7 cellular contexts compared by ENCODE assay signal in the genomic region with DNA sequence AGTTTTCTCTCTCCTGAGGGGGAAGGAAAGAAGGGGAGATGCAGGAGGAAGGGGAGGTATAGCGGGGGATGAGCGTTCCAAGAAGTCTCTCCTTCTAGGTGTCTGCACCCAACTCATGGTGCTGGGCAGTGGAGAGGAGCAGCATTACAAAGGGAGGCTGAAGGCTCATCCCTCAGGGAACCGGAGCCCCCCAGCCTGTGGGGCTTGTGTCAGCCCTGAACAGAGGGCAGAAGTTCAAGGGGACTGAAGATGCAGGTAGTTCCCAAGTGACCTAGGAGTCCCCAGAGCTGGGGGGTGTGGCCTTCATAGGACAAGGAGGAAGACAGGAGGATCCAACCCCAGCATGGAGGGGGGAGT. TPM values are rescaled to one million over a fixed set of nuclear protein-coding genes. Genes with fewer than 3 reads are reported as not detected.
DNase-seq lines count a peak whose midpoint lies in the region; ATAC-seq and TF ChIP-seq lines count a peak whose summit lies in the region.
"Had no signal": no experiment of that assay in that cellular context is flagged by ENCODE, and none has a peak within 500 bp of the region (broad histone marks: within the 10 kb centered on the region; RNA-seq: fewer than 3 reads in every experiment).

No MANE protein-coding gene starts in this region.

- H3K4me1 ChIP-seq in GM23338 (ENCODE audit: insufficient read depth) (peaks cover 7% of the 10 kb centered on the region), adipocyte (ENCODE audit: control insufficient read depth, insufficient read depth, low read length) (peaks cover 70% of the 10 kb centered on the region)

- H3K4me1 Mint-ChIP-seq in GM23338, result peaks cover 6% of the 10 kb centered on the region
- H3K4me1 Mint-ChIP-seq in osteocyte (ENCODE audit: unreplicated experiment), result peaks cover 54% of the 10 kb centered on the region

- H3K36me3 Mint-ChIP-seq in GM23338 (ENCODE audit: low read depth), result peaks cover 9% of the 10 kb centered on the region
- H3K36me3 Mint-ChIP-seq in osteocyte (ENCODE audit: unreplicated experiment), result peaks cover 9% of the 10 kb centered on the region

- H3K27me3 Mint-ChIP-seq in GM23338 (ENCODE audit: insufficient read depth, low read depth, poor library complexity) (peaks cover 17% of the 10 kb centered on the region), osteocyte (ENCODE audit: unreplicated experiment) (no peaks in the 10 kb centered on the region)

- H2AFZ ChIP-seq in GM23338, result no peak overlapping the region

- H3K4me3 Mint-ChIP-seq in GM23338 (peak overlapping the region; percentile 42), osteocyte (ENCODE audit: unreplicated experiment) (peak overlapping the region; percentile 82)

- H3K27me3 ChIP-seq in GM23338 (ENCODE audit: insufficient read depth) (no peaks in the 10 kb centered on the region), adipocyte (replicated peaks; ENCODE audit: control insufficient read depth, insufficient read depth, low read length) (no peaks in the 10 kb centered on the region)

- H3F3A ChIP-seq in GM23338 (replicated peaks; ENCODE audit: low read depth), result 0 out of 2 replicates have a peak, but pooled peaks cover 6% of the 10 kb centered on the region

- ATAC-seq in GM23338, result no peak
- no peak for ATAC-seq in GM18517 (IDR thresholded peaks at IDR 0.05; ENCODE audit: unreplicated experiment)
- no peak for ATAC-seq in HG02840 (IDR thresholded peaks at IDR 0.05; ENCODE audit: low FRiP score, unreplicated experiment)

- H3K36me3 ChIP-seq in GM23338 (ENCODE audit: insufficient read depth) (no peaks in the 10 kb centered on the region), adipocyte (ENCODE audit: control insufficient read depth, insufficient read depth, low read length, severe bottlenecking) (peaks cover 2% of the 10 kb centered on the region)

- H3K9me3 ChIP-seq in adipocyte (ENCODE audit: control insufficient read depth, low read length), result no peaks in the 10 kb centered on the region

- peak overlapping the region; percentile 99 for H3K9ac ChIP-seq in adipocyte (ENCODE audit: low read length)

- H4K20me1 ChIP-seq in GM23338 (replicated peaks; ENCODE audit: insufficient read depth), result no peaks in the 10 kb centered on the region

- H3K4me3 ChIP-seq in GM23338, result no peak overlapping the region
- peak overlapping the region; percentile 96 for H3K4me3 ChIP-seq in adipocyte (ENCODE audit: low read length)

- peaks cover 7% of the 10 kb centered on the region for H3K79me2 ChIP-seq in GM23338 (replicated peaks; ENCODE audit: insufficient read depth)

- H3K27ac ChIP-seq in GM23338 (ENCODE audit: low read depth), result no peak overlapping the region

- H3K27ac Mint-ChIP-seq in GM23338 (no peak overlapping the region), osteocyte (ENCODE audit: unreplicated experiment) (peak overlapping the region; percentile 98)

- no peaks in the 10 kb centered on the region for H3K9me3 Mint-ChIP-seq in GM23338
- no peaks in the 10 kb centered on the region for H3K9me3 Mint-ChIP-seq in osteocyte (ENCODE audit: unreplicated experiment)

- DNase-seq in GM23338 (ENCODE audit: low spot score) (no peak), adipocyte (ENCODE audit: low read depth) (no peak), osteocyte (ENCODE audit: extremely low spot score, unreplicated experiment) (no peak)
- DNase-seq in stimulated activated CD4-positive, alpha-beta T cell treated with anti-CD3 and anti-CD28 coated beads, Interleukin-12 subunit alpha, Interleukin-12 subunit beta, amount 100 ng/mL, for 4 hours, result no peak
- DNase-seq: NCI-H1930 had no signal

- H3K4me2 ChIP-seq in GM23338, result no peak overlapping the region

- H3K9me2 ChIP-seq in GM23338 (ENCODE audit: insufficient read depth), result no peaks in the 10 kb centered on the region

- TF ChIP-seq CTCF in GM23338 (conservative IDR thresholded peaks at IDR 0.05; ENCODE audit: low read depth in 2 of 2) (no peak), osteocyte (IDR thresholded peaks at IDR 0.05) (no peak)

TF ChIP-seq in GM23338, 12 proteins besides CTCF, POLR2A, EP300 and RAD21:
- no peak for TF ChIP-seq ZNF114 (CRISPR knock-in tag; IDR thresholded peaks at IDR 0.05)
- no peak for TF ChIP-seq POLR2AphosphoS5 (IDR thresholded peaks at IDR 0.05; ENCODE audit: low read depth)
- TF ChIP-seq NANOG (IDR thresholded peaks at IDR 0.05; ENCODE audit: borderline replicate concordance), result no peak
- TF ChIP-seq, protein P1, sequence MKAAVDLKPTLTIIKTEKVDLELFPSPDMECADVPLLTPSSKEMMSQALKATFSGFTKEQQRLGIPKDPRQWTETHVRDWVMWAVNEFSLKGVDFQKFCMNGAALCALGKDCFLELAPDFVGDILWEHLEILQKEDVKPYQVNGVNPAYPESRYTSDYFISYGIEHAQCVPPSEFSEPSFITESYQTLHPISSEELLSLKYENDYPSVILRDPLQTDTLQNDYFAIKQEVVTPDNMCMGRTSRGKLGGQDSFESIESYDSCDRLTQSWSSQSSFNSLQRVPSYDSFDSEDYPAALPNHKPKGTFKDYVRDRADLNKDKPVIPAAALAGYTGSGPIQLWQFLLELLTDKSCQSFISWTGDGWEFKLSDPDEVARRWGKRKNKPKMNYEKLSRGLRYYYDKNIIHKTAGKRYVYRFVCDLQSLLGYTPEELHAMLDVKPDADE (IDR thresholded peaks at IDR 0.05), result no peak
- no peak for TF ChIP-seq JUNB (IDR thresholded peaks at IDR 0.05; ENCODE audit: unreplicated experiment)
- TF ChIP-seq STAT1 (IDR thresholded peaks at IDR 0.05; ENCODE audit: unreplicated experiment), result no peak
TF ChIP-seq in GM23338: peak in this region for 0.

RNA-seq across cellular contexts. Expression of a gene that starts 1.8 kb away (rescaled TPM):
- 21.6 and 23.2 TPM in 2 replicates for total RNA-seq in GM23338 (2014; rRNA removed; shearing (Covaris generic))
- polyA plus RNA-seq in GM23338 (2016; fragmentation: Nextera tagmentation; extraction: Ambion mirVana), result 16.8 and 18.6 TPM in 2 replicates
- 81.2 and 83.5 TPM in 2 replicates for total RNA-seq in osteocyte

RNA-seq across cellular contexts. Expression of a gene that starts 2.2 kb away (rescaled TPM):
- 83.0 and 121 TPM in 2 replicates for total RNA-seq in GM23338 (2014; rRNA removed; shearing (Covaris generic))
- 294 and 358 TPM in 2 replicates for polyA plus RNA-seq in GM23338 (2016; fragmentation: Nextera tagmentation; extraction: Ambion mirVana)
- 106 and 107 TPM in 2 replicates for total RNA-seq in osteocyte

RNA-seq across cellular contexts. Expression of a gene that starts 16.9 kb away (rescaled TPM):
- total RNA-seq in GM23338 (2014; rRNA removed; shearing (Covaris generic)), result 10.1 and 14.6 TPM in 2 replicates
- 17.1 and 20.1 TPM in 2 replicates for polyA plus RNA-seq in GM23338 (2016; fragmentation: Nextera tagmentation; extraction: Ambion mirVana)
- 37.2 and 38.0 TPM in 2 replicates for total RNA-seq in osteocyte

RNA-seq across cellular contexts. Expression of a gene that starts 26.6 kb away (rescaled TPM):
- 57.3 and 66.3 TPM in 2 replicates for total RNA-seq in GM23338 (2014; rRNA removed; shearing (Covaris generic))
- 54.5 and 60.4 TPM in 2 replicates for polyA plus RNA-seq in GM23338 (2016; fragmentation: Nextera tagmentation; extraction: Ambion mirVana)
- total RNA-seq in osteocyte, result 35.2 and 39.0 TPM in 2 replicates

RNA-seq across cellular contexts. Expression of a gene that starts 28.2 kb away (rescaled TPM):
- total RNA-seq in GM23338 (2014; rRNA removed; shearing (Covaris generic)), result 1.1 and 2.0 TPM in 2 replicates
- 1.6 and 2.5 TPM in 2 replicates for polyA plus RNA-seq in GM23338 (2016; fragmentation: Nextera tagmentation; extraction: Ambion mirVana)
- not detected in 2 replicates for total RNA-seq in osteocyte
